In genomic region chr9:137350696-137351584, GRCh38 we compare ENCODE assay signal across 18 cellular contexts. TPM values are rescaled to one million over a fixed set of nuclear protein-coding genes. Genes with fewer than 3 reads are reported as not detected.
DNase-seq lines count a peak whose midpoint lies in the region; ATAC-seq, FAIRE-seq and TF ChIP-seq lines count a peak whose summit lies in the region.
"Had no signal": no experiment of that assay in that cellular context is flagged by ENCODE, and none has a peak within 500 bp of the region (broad histone marks: within the 10 kb centered on the region; RNA-seq: fewer than 3 reads in every experiment).

No MANE protein-coding gene starts in this region.

- H3K36me3 ChIP-seq in Karpas-422 (ENCODE audit: insufficient read depth, low read length) (no peaks in the 10 kb centered on the region), OCI-LY7 (ENCODE audit: insufficient read depth, low read length) (no peaks in the 10 kb centered on the region)

- H3K27ac ChIP-seq in A549: no peak overlapping the region
- no peak overlapping the region for H3K27ac ChIP-seq in Karpas-422 (ENCODE audit: low read length)
- H3K27ac ChIP-seq in OCI-LY7 (ENCODE audit: low read depth, low read length, poor library complexity, severe bottlenecking): no peak overlapping the region
- H3K27ac ChIP-seq in caudate nucleus (ENCODE audit: low read depth, low read length): no peak overlapping the region

- POLR2A ChIA-PET in A549 (lab: Yijun Ruan, JAX): no interaction called here
- POLR2A ChIA-PET in OCI-LY7 (lab: Charles Lee): interaction anchor here (0.6 kb wide), 1 partner anchor 714 kb away, joined by 4 read pairs; no protein-coding TSS in a partner anchor

- FAIRE-seq in A549 (lab: Jason Lieb, UNC): no peak
- FAIRE-seq: K562, RCC 7860 had no signal

- DNase-seq in A549 (ENCODE audit: low read depth in 1 of 2, low spot score in 1 of 2) (no peak), DMS53 treated with DMSO at 0.1 percent for 48 hours (lab: John Stamatoyannopoulos, UW; ENCODE audit: unreplicated experiment) (peak; percentile 33), Karpas-422 (peak; percentile 40), left lobe of liver (ENCODE audit: low spot score) (no peak), OCI-LY7 (ENCODE audit: low spot score) (no peak), caudate nucleus (lab: John Stamatoyannopoulos, UW) (no peak), NCI-H1092 (lab: John Stamatoyannopoulos, UW) (no peak)
- DNase-seq: CD8-positive, alpha-beta T cell; H9; NCI-H1092 treated with DMSO at 0.1 percent for 48 hours; NCI-H1694; NCI-H2107; SIG-M5; SW 1271 had no signal

- no peak for TF ChIP-seq POLR2A in A549 (IDR thresholded peaks at IDR 0.05; ENCODE audit: low read length)

- H3K9me2 ChIP-seq in Karpas-422 (replicated peaks; ENCODE audit: insufficient read depth, low read length) (no peaks in the 10 kb centered on the region), OCI-LY7 (ENCODE audit: insufficient read depth, low read length) (no peaks in the 10 kb centered on the region)

- TF ChIP-seq RAD21 in A549 (conservative IDR thresholded peaks at IDR 0.05 in 1 of 2, IDR thresholded peaks at IDR 0.05 in 1 of 2): no peak

- H3K4me1 ChIP-seq in A549: no peaks in the 10 kb centered on the region
- H3K4me1 ChIP-seq in Karpas-422 (ENCODE audit: low read length): no peaks in the 10 kb centered on the region
- no peaks in the 10 kb centered on the region for H3K4me1 ChIP-seq in OCI-LY7 (ENCODE audit: insufficient read depth, low read length, poor library complexity, severe bottlenecking)

- H3K27me3 ChIP-seq in Karpas-422 (ENCODE audit: low read length): no peaks in the 10 kb centered on the region

- H4K20me1 ChIP-seq in Karpas-422 (ENCODE audit: insufficient read depth, low read depth, low read length) (no peaks in the 10 kb centered on the region), OCI-LY7 (ENCODE audit: insufficient read depth, low read length) (no peaks in the 10 kb centered on the region)

- H3K4me3 ChIP-seq in A549 (no peak overlapping the region), Karpas-422 (ENCODE audit: low read length) (no peak overlapping the region), OCI-LY7 (ENCODE audit: low read depth, low read length, poor library complexity, severe bottlenecking) (no peak overlapping the region)
- H3K4me3 ChIP-seq: K562 had no signal

- peaks cover 24% of the 10 kb centered on the region for H3K9me3 ChIP-seq in A549
- H3K9me3 ChIP-seq in Karpas-422 (ENCODE audit: low read length): peaks cover 6% of the 10 kb centered on the region; the same call in 1 of the 2 replicates
- H3K9me3 ChIP-seq in OCI-LY7 (ENCODE audit: low read length): peaks cover 8% of the 10 kb centered on the region

- TF ChIP-seq CTCF in A549 (IDR thresholded peaks at IDR 0.05) (no peak), OCI-LY7 (conservative IDR thresholded peaks at IDR 0.05; ENCODE audit: low read length) (no peak)

- peak; percentile 63 to 66; a peak in 5 of 6 replicates for ATAC-seq in A549
- peak; percentile 41 for ATAC-seq in left lobe of liver
- no peak for ATAC-seq in GM21529 (IDR thresholded peaks at IDR 0.05; ENCODE audit: unreplicated experiment)
- ATAC-seq: CD8-positive, alpha-beta T cell; K562 had no signal

- H3K79me2 ChIP-seq in Karpas-422 (ENCODE audit: low read length) (no peaks in the 10 kb centered on the region), OCI-LY7 (ENCODE audit: insufficient read depth, low read depth, low read length) (no peaks in the 10 kb centered on the region)

- H2AFZ ChIP-seq in Karpas-422 (ENCODE audit: low read length) (no peak overlapping the region), OCI-LY7 (ENCODE audit: low read length) (no peak overlapping the region)

- intact Hi-C loops in OCI-LY7 (cut with micrococcal nuclease; ENCODE audit: unreplicated experiment): no loop called here

- BruUV-seq in OCI-LY7 (replicated peaks; lab: Mats Ljungman, UMichigan): no TSS peak

- 75% methylated on average over 10 of the region's 30 CpGs for WGBS in A549 (ENCODE audit: missing lambda C conversion rate)

- TF ChIP-seq EP300 in A549 (IDR thresholded peaks at IDR 0.05): no peak

- CTCF ChIA-PET in A549 (lab: Yijun Ruan, JAX): interaction anchor here (1.7 kb wide), 1 partner anchor 10 kb away, joined by 3 read pairs; no protein-coding TSS in a partner anchor
- CTCF ChIA-PET in OCI-LY7 (lab: Charles Lee; ENCODE audit: unreplicated experiment): no interaction called here

- no peak overlapping the region for H3K9ac ChIP-seq in Karpas-422 (ENCODE audit: low read length)

- H3K4me2 ChIP-seq in A549 (no peak overlapping the region), Karpas-422 (ENCODE audit: low read depth, low read length, poor library complexity, severe bottlenecking) (no peak overlapping the region), OCI-LY7 (ENCODE audit: low read length) (no peak overlapping the region)

TF ChIP-seq in A549, 52 proteins besides CTCF, POLR2A, EP300 and RAD21:
- TF ChIP-seq HOXB5 (CRISPR knock-in tag; IDR thresholded peaks at IDR 0.05) (no peak), NFE2L2 (conservative IDR thresholded peaks at IDR 0.05; ENCODE audit: low read length) (no peak)

RNA-seq across cellular contexts. Expression of gene NRARP, which starts 48.9 kb away (rescaled TPM):
- polyA plus RNA-seq in A549 (2011; rRNA removed) (3.2 and 5.1 TPM in 2 replicates), A549 (2017; fragmentation: RNase III; extraction: RNeasy Plus Mini Kit Qiagen cat#74134 plus additional on column Dnase treatment) (1.3 to 1.4 TPM (median 1.3 TPM) in 3 replicates)
- polyA plus RNA-seq in A549 (2012; cell fraction: cytosol; rRNA removed): 9.0 and 17.2 TPM in 2 replicates
- 17.0 and 17.5 TPM in 2 replicates for polyA plus RNA-seq in A549 (2012; cell fraction: nucleus; rRNA removed)
- 1.3 and 2.8 TPM in 2 replicates for polyA minus RNA-seq in A549 (2011; rRNA and poly(A)+ RNA removed)
- 1.4 and 1.8 TPM in 2 replicates for total RNA-seq in Karpas-422 (2014; rRNA removed; shearing (Covaris generic); ENCODE audit: low replicate concordance)
- total RNA-seq in left lobe of liver (1.3 TPM), OCI-LY7 (2022) (6.4 and 8.9 TPM in 2 replicates)
- 6.9 TPM in 2 replicates for total RNA-seq in OCI-LY7 (2014; rRNA removed; shearing (Covaris generic))
- total RNA-seq: M059J had no signal

Comparison
In these comparisons a context has a peak if more than half of its experiments do, and no peak if none do; other contexts are left out.
1. DNase-seq: peak in DMS53 treated with DMSO at 0.1 percent for 48 hours (single experiment) and Karpas-422 (single experiment); none in A549 (0 of 2), left lobe of liver (single experiment), OCI-LY7 (single experiment), caudate nucleus (0 of 61) and NCI-H1092 (single experiment).